In genomic region chr10:62456611-62457101, GRCh38 we compare ENCODE assay signal across 8 cellular contexts.
DNase-seq lines count a peak whose midpoint lies in the region; ATAC-seq and TF ChIP-seq lines count a peak whose summit lies in the region.

No MANE protein-coding gene starts in this region.

- no peak overlapping the region for H2AFZ ChIP-seq in osteoblast (ENCODE audit: low read length)

- no peaks in the 10 kb centered on the region for H3K36me3 Mint-ChIP-seq in memory B cell

- H3K4me2 ChIP-seq in osteoblast (ENCODE audit: insufficient read depth, low read length), result no peak overlapping the region

- H3K4me3 Mint-ChIP-seq in memory B cell, result peak overlapping the region; percentile 49

- TF ChIP-seq CTCF in gastrocnemius medialis (IDR thresholded peaks at IDR 0.05 in 4 of 5, conservative IDR thresholded peaks at IDR 0.05 in 1 of 5) (no peak), foreskin keratinocyte (conservative IDR thresholded peaks at IDR 0.05) (no peak), osteoblast (IDR thresholded peaks at IDR 0.05; ENCODE audit: extremely low read depth, low read depth, low read length) (no peak)

- TF ChIP-seq POLR2A in gastrocnemius medialis (IDR thresholded peaks at IDR 0.05), result no peak

- H3K27ac Mint-ChIP-seq in memory B cell, result peak overlapping the region; percentile 48

- peak; percentile 40 to 65 for DNase-seq in memory B cell (ENCODE audit: low spot score in 2 of 2)
- DNase-seq in NCI-H2081 treated with DMSO at 0.1 percent for 48 hours (lab: John Stamatoyannopoulos, UW), result no peak
- DNase-seq in gastrocnemius medialis, result no peak
- DNase-seq in foreskin keratinocyte, result no peak
- DNase-seq in osteoblast (ENCODE audit: insufficient read length, low spot score, missing footprints), result no peak

- H3K4me1 Mint-ChIP-seq in memory B cell, result peaks cover 23% of the 10 kb centered on the region

- no peaks in the 10 kb centered on the region for H3K36me3 ChIP-seq in gastrocnemius medialis
- no peaks in the 10 kb centered on the region for H3K36me3 ChIP-seq in osteoblast (ENCODE audit: insufficient read depth, low read length)

- no peaks in the 10 kb centered on the region for H3K4me1 ChIP-seq in gastrocnemius medialis
- H3K4me1 ChIP-seq in foreskin keratinocyte, result peaks cover 13% of the 10 kb centered on the region
- peaks cover 12% of the 10 kb centered on the region for H3K4me1 ChIP-seq in osteoblast (ENCODE audit: insufficient read depth, low read length)

- H3K27me3 ChIP-seq in gastrocnemius medialis (no peaks in the 10 kb centered on the region), foreskin keratinocyte (no peaks in the 10 kb centered on the region), osteoblast (ENCODE audit: insufficient read depth, low read length) (no peaks in the 10 kb centered on the region)

- in situ Hi-C loops in gastrocnemius medialis (cut with MboI; ENCODE audit: low sequenced_read_pairs in 4 of 4), result no loop called here

- ATAC-seq in GM18502 (IDR thresholded peaks at IDR 0.05; ENCODE audit: poor library complexity, unreplicated experiment) (peak; percentile 98), GM21576 (IDR thresholded peaks at IDR 0.05; ENCODE audit: unreplicated experiment) (peak; percentile 99), HG03520 (IDR thresholded peaks at IDR 0.05; ENCODE audit: unreplicated experiment) (peak; percentile 99), memory B cell (ENCODE audit: low read depth) (peak; percentile 96), gastrocnemius medialis (no peak), foreskin keratinocyte (no peak)

- no peaks in the 10 kb centered on the region for H3K27me3 Mint-ChIP-seq in memory B cell

- no peaks in the 10 kb centered on the region for H3K9me3 Mint-ChIP-seq in memory B cell

- H3K4me3 ChIP-seq in gastrocnemius medialis (no peak overlapping the region), osteoblast (ENCODE audit: insufficient read depth, low read length) (no peak overlapping the region)

- intact Hi-C loops in gastrocnemius medialis (cut with DNase I; ENCODE audit: low total_unique reads), result no loop called here

- H3K9me3 ChIP-seq in gastrocnemius medialis (no peaks in the 10 kb centered on the region), osteoblast (ENCODE audit: low read depth, low read length) (no peaks in the 10 kb centered on the region)

- H3K79me2 ChIP-seq in osteoblast (ENCODE audit: insufficient read depth, low read length), result no peaks in the 10 kb centered on the region

- no peaks in the 10 kb centered on the region for H4K20me1 ChIP-seq in osteoblast (ENCODE audit: insufficient read depth, low read length)

- H3K27ac ChIP-seq in gastrocnemius medialis, result no peak overlapping the region
- no peak overlapping the region for H3K27ac ChIP-seq in foreskin keratinocyte
- H3K27ac ChIP-seq in osteoblast (ENCODE audit: low read depth, low read length), result no peak overlapping the region

Comparison
In these comparisons a context has a peak if more than half of its experiments do, and no peak if none do; other contexts are left out.
1. ATAC-seq: peak in GM18502 (single experiment), GM21576 (single experiment), HG03520 (single experiment) and memory B cell (single experiment); none in gastrocnemius medialis (0 of 2) and foreskin keratinocyte (single experiment).
2. DNase-seq: peak in memory B cell (2 of 2); none in NCI-H2081 treated with DMSO at 0.1 percent for 48 hours (single experiment), gastrocnemius medialis (0 of 2), foreskin keratinocyte (0 of 2) and osteoblast (single experiment).